Comparison of ENCODE assay signal across 14 cellular contexts in genomic region chr10:28495084-28495483, GRCh38. TPM values are rescaled to one million over a fixed set of nuclear protein-coding genes. Genes with fewer than 3 reads are reported as not detected.
DNase-seq lines count a peak whose midpoint lies in the region; ATAC-seq and TF ChIP-seq lines count a peak whose summit lies in the region.
"Had no signal": no experiment of that assay in that cellular context is flagged by ENCODE, and none has a peak within 500 bp of the region (broad histone marks: within the 10 kb centered on the region; RNA-seq: fewer than 3 reads in every experiment).

No MANE protein-coding gene starts in this region.

- no peak overlapping the region for H3K4me3 Mint-ChIP-seq in endodermal cell
- H3K4me3 Mint-ChIP-seq: GM23338, HFFc6 had no signal

- TF ChIP-seq CTCF in endodermal cell (conservative IDR thresholded peaks at IDR 0.05), result no peak

- H3K9me3 Mint-ChIP-seq in endodermal cell, result peaks cover 5% of the 10 kb centered on the region
- H3K9me3 Mint-ChIP-seq: GM23338, HFFc6 had no signal

- H4K91ac ChIP-seq in trophoblast cell (ENCODE audit: low read depth, low read length), result peak overlapping the region; percentile 73

- 83 to 85% methylated on average over 3 of the region's 3 CpGs for WGBS in endodermal cell (ENCODE audit: insufficient coverage in 1 of 2, insufficient read length in 1 of 2), 2 experiments
- WGBS in trophoblast cell (ENCODE audit: extremely low coverage, insufficient coverage, insufficient read length), result no CpG with 5 or more reads among the region's 3 CpGs
- 92 to 97% methylated on average over 3 of the region's 3 CpGs for WGBS in aorta, 2 donors

- peak overlapping the region; percentile 94 for H2BK120ac ChIP-seq in trophoblast cell (ENCODE audit: insufficient read depth, low read length, poor library complexity)

- H4K12ac ChIP-seq in trophoblast cell (ENCODE audit: low read depth, low read length), result no peak overlapping the region

- H3K4me1 ChIP-seq in BLaER1 treated with 17β-estradiol and CSF1 and Interleukin-3, amounts not matched to agents 10 nM and 100 nM, result peaks cover 43 to 69% (median 64%) of the 10 kb centered on the region in 10 experiments
- H3K4me1 ChIP-seq in endodermal cell (ENCODE audit: control insufficient read depth, insufficient read depth, low read length) (no peaks in the 10 kb centered on the region), trophoblast cell (ENCODE audit: control insufficient read depth in 1 of 2, insufficient read depth in 2 of 2, low read length in 2 of 2) (peaks cover 15 to 17% of the 10 kb centered on the region in 2 experiments), aorta (ENCODE audit: control insufficient read depth in 1 of 2, insufficient read depth in 2 of 2, low read length in 2 of 2) (peaks cover 0 to 2% of the 10 kb centered on the region in 2 donors)
- no peaks in the 10 kb centered on the region for H3K4me1 ChIP-seq in effector memory CD4-positive, alpha-beta T cell (ENCODE audit: control insufficient read depth, insufficient read depth, low read length, poor library complexity, severe bottlenecking)

- peak overlapping the region; percentile 16 to 94 (median 68); a peak in 14 of 22 replicates for H3K4me2 ChIP-seq in BLaER1 treated with 17β-estradiol and CSF1 and Interleukin-3, amounts not matched to agents 10 nM and 100 nM
- no peak overlapping the region for H3K4me2 ChIP-seq in trophoblast cell (ENCODE audit: low read length)
- H3K4me2 ChIP-seq: GM23338, KMS-11 had no signal

- H3K23ac ChIP-seq in trophoblast cell (ENCODE audit: low read length), result no peak overlapping the region

- H4K8ac ChIP-seq in trophoblast cell (ENCODE audit: low read depth, low read length), result peak overlapping the region; percentile 70

- H3K36me3 Mint-ChIP-seq in endodermal cell (ENCODE audit: low read depth), result no peaks in the 10 kb centered on the region
- H3K36me3 Mint-ChIP-seq: CD4-positive, CD25-positive, alpha-beta regulatory T cell had no signal

- no peaks in the 10 kb centered on the region for H3K27me3 Mint-ChIP-seq in endodermal cell (ENCODE audit: insufficient read depth)

- H2AK5ac ChIP-seq in trophoblast cell (ENCODE audit: low read length), result peak overlapping the region; percentile 79

- no peak overlapping the region for H3K4me3 ChIP-seq in BLaER1 treated with 17β-estradiol and CSF1 and Interleukin-3, amounts not matched to agents 10 nM and 100 nM
- H3K4me3 ChIP-seq in SK-N-MC (no peak overlapping the region), endodermal cell (ENCODE audit: low read length) (no peak overlapping the region), trophoblast cell (ENCODE audit: low read depth, low read length) (no peak overlapping the region), aorta (ENCODE audit: low read length in 2 of 2) (no peak overlapping the region)
- no peak overlapping the region for H3K4me3 ChIP-seq in effector memory CD4-positive, alpha-beta T cell (ENCODE audit: insufficient read depth, low read depth, low read length, poor library complexity, severe bottlenecking)
- H3K4me3 ChIP-seq: GM23338 had no signal

- peak overlapping the region; percentile 12 for H3K27ac Mint-ChIP-seq in endodermal cell
- H3K27ac Mint-ChIP-seq: CD4-positive, CD25-positive, alpha-beta regulatory T cell; GM23338; HFFc6 had no signal

- no peaks in the 10 kb centered on the region; a peak in 1 of 22 replicates for H4K20me1 ChIP-seq in BLaER1 treated with 17β-estradiol and CSF1 and Interleukin-3, amounts not matched to agents 10 nM and 100 nM

- peaks cover 5% of the 10 kb centered on the region for H3K79me1 ChIP-seq in trophoblast cell (ENCODE audit: low read length)

- no peaks in the 10 kb centered on the region; a peak in 1 of 22 replicates for H3K36me3 ChIP-seq in BLaER1 treated with 17β-estradiol and CSF1 and Interleukin-3, amounts not matched to agents 10 nM and 100 nM
- H3K36me3 ChIP-seq in SK-N-MC (ENCODE audit: insufficient read depth, low read length), result no peaks in the 10 kb centered on the region
- H3K36me3 ChIP-seq in endodermal cell (ENCODE audit: control insufficient read depth, insufficient read depth, low read length), result no peaks in the 10 kb centered on the region
- no peaks in the 10 kb centered on the region for H3K36me3 ChIP-seq in trophoblast cell (ENCODE audit: control insufficient read depth in 1 of 2, insufficient read depth in 2 of 2, low read length in 2 of 2)
- no peaks in the 10 kb centered on the region for H3K36me3 ChIP-seq in aorta (ENCODE audit: control insufficient read depth in 1 of 2, insufficient read depth in 2 of 2, low read length in 1 of 2)
- H3K36me3 ChIP-seq in effector memory CD4-positive, alpha-beta T cell (ENCODE audit: control insufficient read depth, insufficient read depth, low read length), result no peaks in the 10 kb centered on the region

- no peak overlapping the region for H3K4ac ChIP-seq in trophoblast cell (ENCODE audit: low read depth, low read length)

- H3K14ac ChIP-seq in trophoblast cell (ENCODE audit: low read length), result peak overlapping the region; percentile 66

- H3K4me1 Mint-ChIP-seq in endodermal cell, result peaks cover 17% of the 10 kb centered on the region

- ATAC-seq in aorta (ENCODE audit: low FRiP score), result no peak
- ATAC-seq: GM23338 had no signal

- DNase-seq in SK-N-MC (ENCODE audit: low read depth, low spot score) (no peak), endodermal cell (no peak), trophoblast cell (no peak), NCI-H2081 treated with DMSO at 0.1 percent for 48 hours (lab: John Stamatoyannopoulos, UW) (no peak), aorta (no peak)
- DNase-seq in effector memory CD4-positive, alpha-beta T cell, result no peak
- DNase-seq: AML-193; Caco-2; CD4-positive, CD25-positive, alpha-beta regulatory T cell; HCEC 1CT; HFFc6 had no signal

- no peaks in the 10 kb centered on the region for H3K27me3 ChIP-seq in BLaER1 treated with 17β-estradiol and CSF1 and Interleukin-3, amounts not matched to agents 10 nM and 100 nM
- H3K27me3 ChIP-seq in endodermal cell (ENCODE audit: control insufficient read depth, insufficient read depth, low read length, poor library complexity, severe bottlenecking), result no peaks in the 10 kb centered on the region
- no peaks in the 10 kb centered on the region for H3K27me3 ChIP-seq in trophoblast cell (ENCODE audit: insufficient read depth, low read length)
- no peaks in the 10 kb centered on the region for H3K27me3 ChIP-seq in aorta (ENCODE audit: control insufficient read depth in 1 of 2, insufficient read depth in 2 of 2, low read length in 1 of 2)
- H3K27me3 ChIP-seq in effector memory CD4-positive, alpha-beta T cell (replicated peaks; ENCODE audit: control insufficient read depth, insufficient read depth, low read length, poor library complexity, severe bottlenecking), result no peaks in the 10 kb centered on the region

- no peak overlapping the region for H2AFZ ChIP-seq in trophoblast cell (ENCODE audit: insufficient read depth, low read length, poor library complexity)
- H2AFZ ChIP-seq: GM23338 had no signal

- peak overlapping the region; percentile 99 for H2BK12ac ChIP-seq in trophoblast cell (ENCODE audit: low read length)

- H3K79me2 ChIP-seq in trophoblast cell (ENCODE audit: control insufficient read depth, insufficient read depth, low read length, poor library complexity), result peaks cover 4% of the 10 kb centered on the region

- peak overlapping the region in 9 of 11 experiments; percentile 23 to 99 (median 97); a peak in 14 of 22 replicates for H3K27ac ChIP-seq in BLaER1 treated with 17β-estradiol and CSF1 and Interleukin-3, amounts not matched to agents 10 nM and 100 nM
- H3K27ac ChIP-seq in SK-N-MC, result peak overlapping the region; percentile 50; the same call in 1 of the 2 replicates
- H3K27ac ChIP-seq in endodermal cell (ENCODE audit: low read depth, low read length), result no peak overlapping the region
- no peak overlapping the region for H3K27ac ChIP-seq in trophoblast cell (ENCODE audit: low read depth, low read length)
- H3K27ac ChIP-seq in aorta (ENCODE audit: low read depth in 1 of 2, low read length in 2 of 2), result no peak overlapping the region
- H3K27ac ChIP-seq in effector memory CD4-positive, alpha-beta T cell (ENCODE audit: insufficient read depth, low read length, poor library complexity, severe bottlenecking), result no peak overlapping the region
- H3K27ac ChIP-seq: KMS-11 had no signal

- H3K9ac ChIP-seq in BLaER1 treated with 17β-estradiol and CSF1 and Interleukin-3, amounts not matched to agents 10 nM and 100 nM, result 0 out of 22 replicates have a peak overlapping the region, but pooled peaks of 1 of the 11 experiments have one; percentile 8
- H3K9ac ChIP-seq in SK-N-MC (ENCODE audit: insufficient read length), result no peak overlapping the region
- H3K9ac ChIP-seq in endodermal cell (ENCODE audit: extremely low read depth, low read length, poor library complexity, severe bottlenecking), result no peak overlapping the region
- H3K9ac ChIP-seq in trophoblast cell (ENCODE audit: low read length), result no peak overlapping the region
- H3K9ac ChIP-seq: KMS-11 had no signal

- H2BK5ac ChIP-seq in trophoblast cell (ENCODE audit: low read depth, low read length, poor library complexity), result no peak overlapping the region

- intact Hi-C loops in aorta (cut with DNase I), result no loop called here

- no peak overlapping the region for H3K18ac ChIP-seq in trophoblast cell (ENCODE audit: low read length)

- peaks cover 0 to 26% (median 14%) of the 10 kb centered on the region in 11 experiments; a peak in 14 of 22 replicates for H3K9me3 ChIP-seq in BLaER1 treated with 17β-estradiol and CSF1 and Interleukin-3, amounts not matched to agents 10 nM and 100 nM (replicated peaks in 1 of 11)
- no peaks in the 10 kb centered on the region for H3K9me3 ChIP-seq in SK-N-MC (ENCODE audit: low read depth, low read length)
- peaks cover 6% of the 10 kb centered on the region for H3K9me3 ChIP-seq in endodermal cell (ENCODE audit: control insufficient read depth, low read length)
- no peaks in the 10 kb centered on the region for H3K9me3 ChIP-seq in trophoblast cell (ENCODE audit: insufficient read depth, low read depth, low read length)
- no peaks in the 10 kb centered on the region for H3K9me3 ChIP-seq in aorta (ENCODE audit: control insufficient read depth, low read length)
- H3K9me3 ChIP-seq in effector memory CD4-positive, alpha-beta T cell (ENCODE audit: control insufficient read depth, low read length), result no peaks in the 10 kb centered on the region
- H3K9me3 ChIP-seq: Caco-2 had no signal

RNA-seq across cellular contexts. Expression of gene WAC, which starts 37.8 kb away (rescaled TPM):
- total RNA-seq in endodermal cell (100 to 1,000 TPM; 133 TPM), aorta (100 to 1,000 TPM; 121 to 149 TPM)
- 148 TPM for polyA plus RNA-seq in endodermal cell (2013, experiment 1 of 2)
- 145 TPM for polyA plus RNA-seq in endodermal cell (2013, experiment 2 of 2)
- 143 and 144 TPM in 2 replicates for polyA plus RNA-seq in trophoblast cell (2013)
- polyA plus RNA-seq in aorta, result 10 to 100 TPM; 53.7 to 59.4 TPM

Comparison
In these comparisons a context has a peak if more than half of its experiments do, and no peak if none do; other contexts are left out.
1. H3K27ac ChIP-seq: peak in BLaER1 treated with 17β-estradiol and CSF1 and Interleukin-3, amounts not matched to agents 10 nM and 100 nM (9 of 11) and SK-N-MC (single experiment); none in endodermal cell (single experiment), trophoblast cell (single experiment), aorta (0 of 2) and effector memory CD4-positive, alpha-beta T cell (single experiment).